28 cellular contexts compared by ENCODE assay signal in genomic region chr4:2450394-2451035, GRCh38. TPM values are rescaled to one million over a fixed set of nuclear protein-coding genes. Genes with fewer than 3 reads are reported as not detected.
"Had no signal": no experiment of that assay in that cellular context is flagged by ENCODE, and none has a peak within 500 bp of the region (broad histone marks: within the 10 kb centered on the region; RNA-seq: fewer than 3 reads in every experiment).

No MANE protein-coding gene starts in this region.

- H3K36me3 Mint-ChIP-seq: activated naive CD4-positive, alpha-beta T cell treated with anti-CD3 and anti-CD28 coated beads, Interleukin-2, amount 50 U/mL, for 72 hours; naive thymus-derived CD4-positive, alpha-beta T cell had no signal

- H2AFZ ChIP-seq: parathyroid adenoma had no signal

- DNase-seq: activated CD4-positive, alpha-beta T cell treated with anti-CD3 and anti-CD28 coated beads for 4 hours; activated CD4-positive, alpha-beta T cell treated with anti-CD3 and anti-CD28 coated beads, Interleukin-2, amount 50 U/mL, for 4 hours; activated CD4-positive, CD25-positive, alpha-beta regulatory T cell; activated naive CD4-positive, alpha-beta T cell; activated T-cell treated with anti-CD3 and anti-CD28 coated beads for 4 hours; activated T-cell treated with anti-CD3 and anti-CD28 coated beads, Interleukin-2, amount 50 U/mL, for 72 hours; dermis blood vessel endothelial cell; effector CD4-positive, alpha-beta T cell; esophagus squamous epithelium; foreskin melanocyte; heart right ventricle; left ventricle myocardium inferior; mammary epithelial cell; midbrain; naive thymus-derived CD4-positive, alpha-beta T cell; nucleus accumbens; stimulated activated CD4-positive, alpha-beta T cell treated with anti-CD3 and anti-CD28 coated beads, Interleukin-4, amount 100 ng/mL, for 1 hour; T-helper 1 cell had no signal

- ATAC-seq: activated naive CD4-positive, alpha-beta T cell treated with anti-CD3 and anti-CD28 coated beads, Interleukin-2, amount 50 U/mL, for 72 hours; activated T-cell treated with anti-CD3 and anti-CD28 coated beads, Interleukin-2, amount 50 U/mL, for 72 hours had no signal

- H3K27ac ChIP-seq: esophagus squamous epithelium, heart right ventricle, left ventricle myocardium inferior, parathyroid adenoma, right atrium auricular region, tibial nerve had no signal

- H3K9me3 ChIP-seq: esophagus squamous epithelium, heart right ventricle, left ventricle myocardium inferior, right atrium auricular region, tibial nerve had no signal

- H3K27me3 ChIP-seq: esophagus squamous epithelium, heart right ventricle, right atrium auricular region, tibial nerve had no signal

- H3K79me2 ChIP-seq: parathyroid adenoma had no signal

- H3K4me3 Mint-ChIP-seq: activated T-cell treated with anti-CD3 and anti-CD28 coated beads, Interleukin-2, amount 50 U/mL, for 72 hours; naive thymus-derived CD4-positive, alpha-beta T cell had no signal

- H3K9me3 Mint-ChIP-seq: activated naive CD4-positive, alpha-beta T cell treated with anti-CD3 and anti-CD28 coated beads, Interleukin-2, amount 50 U/mL, for 72 hours; activated T-cell treated with anti-CD3 and anti-CD28 coated beads, Interleukin-2, amount 50 U/mL, for 72 hours; naive thymus-derived CD4-positive, alpha-beta T cell had no signal

- H3K36me3 ChIP-seq: esophagus squamous epithelium, heart right ventricle, left ventricle myocardium inferior, right atrium auricular region, tibial nerve had no signal

- H3K9ac ChIP-seq: parathyroid adenoma had no signal

- H3K4me1 Mint-ChIP-seq: naive thymus-derived CD4-positive, alpha-beta T cell had no signal

- H3K27ac Mint-ChIP-seq: activated naive CD4-positive, alpha-beta T cell treated with anti-CD3 and anti-CD28 coated beads, Interleukin-2, amount 50 U/mL, for 72 hours; activated T-cell treated with anti-CD3 and anti-CD28 coated beads, Interleukin-2, amount 50 U/mL, for 72 hours; naive thymus-derived CD4-positive, alpha-beta T cell had no signal

- H3K4me3 ChIP-seq: esophagus squamous epithelium, heart right ventricle, left ventricle myocardium inferior, right atrium auricular region, tibial nerve had no signal

- H3K4me1 ChIP-seq: esophagus squamous epithelium, heart right ventricle, left ventricle myocardium inferior, parathyroid adenoma, right atrium auricular region, tibial nerve had no signal

- H3K27me3 Mint-ChIP-seq: naive thymus-derived CD4-positive, alpha-beta T cell had no signal

RNA-seq across cellular contexts. Expression of gene CFAP99, which starts 31.8 kb away (rescaled TPM):
- total RNA-seq: activated naive CD4-positive, alpha-beta T cell treated with anti-CD3 and anti-CD28 coated beads, Interleukin-2, amount 50 U/mL, for 72 hours; activated T-cell treated with anti-CD3 and anti-CD28 coated beads, Interleukin-2, amount 50 U/mL, for 72 hours; glomerular endothelial cell; heart right ventricle; left ventricle myocardium inferior; mammary epithelial cell; pulmonary artery endothelial cell; right atrium auricular region; skeletal muscle tissue; temporal lobe; tibial nerve; urinary bladder had no signal
- polyA plus RNA-seq: heart right ventricle; mammary epithelial cell; naive thymus-derived CD4-positive, alpha-beta T cell; neural cell had no signal
